1 cellular context compared by ENCODE assay signal in genomic region chr1:147599362-147600118, GRCh38.
TF ChIP-seq lines count a peak whose summit lies in the region.

No MANE protein-coding gene starts in this region.

TF ChIP-seq in HEK293, 187 proteins besides CTCF, POLR2A, EP300 and RAD21 (continued from another document):
- TF ChIP-seq HIC1 (tag by site-specific recombination; IDR thresholded peaks at IDR 0.05) (peak; percentile 24; the same call in 1 of the 2 replicates), ZNF398 (tag by site-specific recombination; IDR thresholded peaks at IDR 0.05) (peak; percentile 98), WT1 (tag by site-specific recombination; IDR thresholded peaks at IDR 0.05) (peak; percentile 64), ZNF596 (tag by site-specific recombination; IDR thresholded peaks at IDR 0.05) (no peak), ZNF501 (tag by site-specific recombination; IDR thresholded peaks at IDR 0.05) (peak; percentile 64; the same call in 1 of the 2 replicates), ZSCAN18 (tag by site-specific recombination; IDR thresholded peaks at IDR 0.05) (no peak), ZSCAN23 (tag by site-specific recombination; IDR thresholded peaks at IDR 0.05) (0 out of 2 replicates have a peak, but pooled peaks have one; percentile 15), ZNF692 (tag by site-specific recombination; IDR thresholded peaks at IDR 0.05) (peak; percentile 99), ZBTB11 (tag by site-specific recombination; conservative IDR thresholded peaks at IDR 0.05; ENCODE audit: low read depth) (0 out of 2 replicates have a peak, but pooled peaks have one; percentile 5), PBX3 (CRISPR knock-in tag; IDR thresholded peaks at IDR 0.05) (no peak), ZNF658 (tag by site-specific recombination; IDR thresholded peaks at IDR 0.05) (no peak), ZEB2 (tag by site-specific recombination; IDR thresholded peaks at IDR 0.05) (peak; percentile 13; the same call in 1 of the 2 replicates), KLF17 (tag by site-specific recombination; IDR thresholded peaks at IDR 0.05) (peak; percentile 74; the same call in 1 of the 2 replicates), ELK4 (IDR thresholded peaks at IDR 0.05; ENCODE audit: borderline replicate concordance, low read depth, low read length) (no peak), ZBTB44 (tag by site-specific recombination; IDR thresholded peaks at IDR 0.05) (no peak), ZBTB48 (tag by site-specific recombination; IDR thresholded peaks at IDR 0.05) (peak; percentile 79), ZNF214 (tag by site-specific recombination; IDR thresholded peaks at IDR 0.05; ENCODE audit: borderline replicate concordance) (no peak), TRIM28 (IDR thresholded peaks at IDR 0.05; ENCODE audit: borderline replicate concordance, low read length) (no peak), ZNF621 (tag by site-specific recombination; IDR thresholded peaks at IDR 0.05) (no peak), ZNF146 (tag by site-specific recombination; IDR thresholded peaks at IDR 0.05) (no peak), MYNN (tag by site-specific recombination; IDR thresholded peaks at IDR 0.05; ENCODE audit: borderline replicate concordance) (no peak), ZNF785 (tag by site-specific recombination; IDR thresholded peaks at IDR 0.05) (0 out of 2 replicates have a peak, but pooled peaks have one; percentile 37), ZNF341 (tag by site-specific recombination; IDR thresholded peaks at IDR 0.05; ENCODE audit: low read depth) (peak; percentile 62; the same call in 1 of the 2 replicates), ZNF701 (tag by site-specific recombination; IDR thresholded peaks at IDR 0.05) (no peak), ZNF121 (tag by site-specific recombination; IDR thresholded peaks at IDR 0.05) (no peak), ZXDB (tag by site-specific recombination; IDR thresholded peaks at IDR 0.05) (peak; percentile 58), ZNF600 (tag by site-specific recombination; IDR thresholded peaks at IDR 0.05) (peak; percentile 78; the same call in 1 of the 2 replicates), ZNF223 (tag by site-specific recombination; IDR thresholded peaks at IDR 0.05) (no peak), ZNF580 (tag by site-specific recombination; IDR thresholded peaks at IDR 0.05) (no peak), KLF9 (tag by site-specific recombination; IDR thresholded peaks at IDR 0.05; ENCODE audit: low read depth) (peak; percentile 89), ZFHX2 (tag by site-specific recombination; conservative IDR thresholded peaks at IDR 0.05) (peak; percentile 71)
